19 cellular contexts compared by ENCODE assay signal in genomic region chr22:38383417-38383816, GRCh38.
"Had no signal": no experiment of that assay in that cellular context is flagged by ENCODE, and none has a peak within 500 bp of the region (broad histone marks: within the 10 kb centered on the region; RNA-seq: fewer than 3 reads in every experiment).

No MANE protein-coding gene starts in this region.

- H3K4me1 ChIP-seq: body of pancreas, parathyroid adenoma had no signal

- H3K27me3 Mint-ChIP-seq: activated CD4-positive, alpha-beta memory T cell treated with anti-CD3 and anti-CD28 coated beads for 36 hours; activated CD4-positive, alpha-beta T cell treated with anti-CD3 and anti-CD28 coated beads for 36 hours; naive thymus-derived CD4-positive, alpha-beta T cell had no signal

- H3K27ac ChIP-seq: body of pancreas, hepatocyte, neutrophil, parathyroid adenoma, thyroid gland, VCaP had no signal

- H3K79me2 ChIP-seq: parathyroid adenoma had no signal

- H3K9me3 ChIP-seq: body of pancreas, mucosa of descending colon, neutrophil, thyroid gland had no signal

- H3K27ac Mint-ChIP-seq: activated CD4-positive, alpha-beta memory T cell treated with anti-CD3 and anti-CD28 coated beads for 36 hours; activated CD4-positive, alpha-beta T cell treated with anti-CD3 and anti-CD28 coated beads for 36 hours; activated CD8-positive, alpha-beta memory T cell treated with anti-CD3 and anti-CD28 coated beads, Interleukin-2, amount 10 ng/mL, durations not matched to agents 7 days and 5 days; activated naive CD4-positive, alpha-beta T cell treated with anti-CD3 and anti-CD28 coated beads, Interleukin-2, amount 50 U/mL, for 72 hours; naive thymus-derived CD4-positive, alpha-beta T cell had no signal

- H3K27me3 ChIP-seq: body of pancreas, hepatocyte, neutrophil, thyroid gland had no signal

- H3K4me3 ChIP-seq: body of pancreas, hepatocyte, mucosa of descending colon, thyroid gland had no signal

- H3K9ac ChIP-seq: parathyroid adenoma had no signal

- H3K4me2 ChIP-seq: hepatocyte had no signal

- DNase-seq: activated CD4-positive, alpha-beta memory T cell treated with anti-CD3 and anti-CD28 coated beads for 36 hours; activated CD4-positive, alpha-beta T cell treated with anti-CD3 and anti-CD28 coated beads for 36 hours; activated CD8-positive, alpha-beta memory T cell treated with anti-CD3 and anti-CD28 coated beads, Interleukin-2, amount 10 ng/mL, durations not matched to agents 7 days and 5 days; activated effector memory CD4-positive, alpha-beta T cell treated with anti-CD3 and anti-CD28 coated beads, Interleukin-2, amount 50 U/mL, for 16 hours; activated T-cell treated with anti-CD3 and anti-CD28 coated beads, Interleukin-2, amount 50 U/mL, for 1 hour; amniotic stem cell; body of pancreas; caudate nucleus; islet precursor cell; mucosa of descending colon; naive thymus-derived CD4-positive, alpha-beta T cell; thyroid gland had no signal

- H2AFZ ChIP-seq: hepatocyte, parathyroid adenoma had no signal

- H3K9me3 Mint-ChIP-seq: activated CD4-positive, alpha-beta memory T cell treated with anti-CD3 and anti-CD28 coated beads for 36 hours; activated naive CD4-positive, alpha-beta T cell treated with anti-CD3 and anti-CD28 coated beads, Interleukin-2, amount 50 U/mL, for 72 hours; naive thymus-derived CD4-positive, alpha-beta T cell; stimulated activated effector memory CD8-positive, alpha-beta T cell treated with anti-CD3 and anti-CD28 coated beads, Interleukin-12 subunit alpha, Interleukin-12 subunit beta, amount 100 ng/mL, for 72 hours had no signal

- H3K4me3 Mint-ChIP-seq: activated CD4-positive, alpha-beta memory T cell treated with anti-CD3 and anti-CD28 coated beads for 36 hours; activated CD4-positive, alpha-beta T cell treated with anti-CD3 and anti-CD28 coated beads for 36 hours; activated CD8-positive, alpha-beta memory T cell treated with anti-CD3 and anti-CD28 coated beads, Interleukin-2, amount 10 ng/mL, durations not matched to agents 7 days and 5 days; naive thymus-derived CD4-positive, alpha-beta T cell; stimulated activated effector memory CD8-positive, alpha-beta T cell treated with anti-CD3 and anti-CD28 coated beads, Interleukin-12 subunit alpha, Interleukin-12 subunit beta, amount 100 ng/mL, for 72 hours had no signal

- ATAC-seq: activated CD4-positive, alpha-beta T cell treated with anti-CD3 and anti-CD28 coated beads for 36 hours; activated CD8-positive, alpha-beta memory T cell treated with anti-CD3 and anti-CD28 coated beads, Interleukin-2, amount 10 ng/mL, durations not matched to agents 7 days and 5 days; activated naive CD4-positive, alpha-beta T cell treated with anti-CD3 and anti-CD28 coated beads, Interleukin-2, amount 50 U/mL, for 72 hours; body of pancreas; esophagus mucosa; mucosa of descending colon; naive thymus-derived CD4-positive, alpha-beta T cell; stimulated activated effector memory CD8-positive, alpha-beta T cell treated with anti-CD3 and anti-CD28 coated beads, Interleukin-12 subunit alpha, Interleukin-12 subunit beta, amount 100 ng/mL, for 72 hours had no signal

- H3K36me3 ChIP-seq: thyroid gland had no signal
